Comparison of ENCODE assay signal across 30 cellular contexts in the genomic region with DNA sequence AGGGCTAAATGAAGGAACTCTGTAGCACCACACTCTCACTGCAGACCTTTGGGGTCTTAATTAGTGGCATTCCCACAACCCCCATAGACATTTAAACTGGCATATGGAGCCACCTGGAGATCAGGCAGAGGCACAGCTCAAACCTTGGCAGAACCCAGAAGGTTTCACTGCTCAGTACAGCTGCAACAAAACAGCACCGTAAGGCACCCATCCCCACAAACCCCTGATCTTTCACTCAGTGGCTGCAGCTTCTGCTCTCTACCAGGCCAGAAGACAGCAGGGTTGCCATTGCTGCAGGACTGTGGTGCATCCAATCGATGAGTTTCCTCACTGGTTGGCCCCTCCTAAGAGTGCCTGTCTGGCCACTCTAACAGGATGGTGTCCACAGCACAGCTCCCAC.
"Had no signal": no experiment of that assay in that cellular context is flagged by ENCODE, and none has a peak within 500 bp of the region (broad histone marks: within the 10 kb centered on the region; RNA-seq: fewer than 3 reads in every experiment).

No MANE protein-coding gene starts in this region.

- H3K27me3 ChIP-seq: neutrophil, ovary, right atrium auricular region, right lobe of liver, suprapubic skin, tibial nerve, uterus had no signal

- H3K36me3 Mint-ChIP-seq: type B pancreatic cell had no signal

- H3K4me1 Mint-ChIP-seq: naive thymus-derived CD8-positive, alpha-beta T cell; nephron; neural crest cell had no signal

- H3K4me1 ChIP-seq: lower lobe of right lung, right atrium auricular region, right lobe of liver, suprapubic skin, tibial nerve, uterus had no signal

- H3K4me3 Mint-ChIP-seq: naive thymus-derived CD8-positive, alpha-beta T cell; nephron; neural crest cell; stimulated activated naive CD8-positive, alpha-beta T cell treated with anti-CD3 and anti-CD28 coated beads, Interleukin-15, Interleukin-2, amounts not matched to agents 100 ng/mL and 50 ng/mL, for 24 hours; type B pancreatic cell had no signal

- H3K27ac Mint-ChIP-seq: naive thymus-derived CD8-positive, alpha-beta T cell; nephron; progenitor cell of endocrine pancreas; stimulated activated naive CD8-positive, alpha-beta T cell treated with anti-CD3 and anti-CD28 coated beads, Interleukin-15, Interleukin-2, amounts not matched to agents 100 ng/mL and 50 ng/mL, for 24 hours; type B pancreatic cell had no signal

- DNase-seq: hippocampal formation; kidney glomerular epithelial cell; left cardiac atrium; left ventricle myocardium superior; lower lobe of right lung; mammary epithelial cell; mesenchymal stem cell; naive thymus-derived CD8-positive, alpha-beta T cell; occipital lobe; ovary; right lobe of liver; stimulated activated CD4-positive, alpha-beta T cell treated with anti-CD3 and anti-CD28 coated beads, Interleukin-12 subunit alpha, Interleukin-12 subunit beta, amount 100 ng/mL, for 4 hours; stimulated activated CD4-positive, alpha-beta T cell treated with anti-CD3 and anti-CD28 coated beads, Interleukin-15, amount 100 ng/mL, for 24 hours; stimulated activated CD4-positive, alpha-beta T cell treated with anti-CD3 and anti-CD28 coated beads, Interleukin-2, amount 100 ng/mL, for 24 hours; stimulated activated CD4-positive, alpha-beta T cell treated with anti-CD3 and anti-CD28 coated beads, Interleukin-4, amount 100 ng/mL, for 1 hour; stimulated activated naive CD4-positive, alpha-beta T cell; uterus had no signal

- ATAC-seq: left cardiac atrium; left lobe of liver; left ventricle myocardium superior; lower lobe of right lung; naive thymus-derived CD8-positive, alpha-beta T cell; right lobe of liver had no signal

- FAIRE-seq: keratinocyte had no signal

- H3K36me3 ChIP-seq: lower lobe of right lung, neutrophil, ovary, right atrium auricular region, right lobe of liver, suprapubic skin, thoracic aorta, tibial nerve, uterus had no signal

- H3K9me3 ChIP-seq: lower lobe of right lung, neutrophil, ovary, right lobe of liver, suprapubic skin had no signal

- H3K27ac ChIP-seq: lower lobe of right lung, neutrophil, ovary, right atrium auricular region, right lobe of liver, skin epidermis, suprapubic skin, thoracic aorta, tibial nerve, uterus had no signal

- H3K4me3 ChIP-seq: lower lobe of right lung, ovary, right atrium auricular region, right lobe of liver, skin epidermis, suprapubic skin, thoracic aorta, tibial nerve, uterus had no signal

- H3K27me3 Mint-ChIP-seq: progenitor cell of endocrine pancreas; stimulated activated naive CD8-positive, alpha-beta T cell treated with anti-CD3 and anti-CD28 coated beads, Interleukin-15, Interleukin-2, amounts not matched to agents 100 ng/mL and 50 ng/mL, for 24 hours; type B pancreatic cell had no signal
